1 cellular context compared by ENCODE assay signal in the genomic region with DNA sequence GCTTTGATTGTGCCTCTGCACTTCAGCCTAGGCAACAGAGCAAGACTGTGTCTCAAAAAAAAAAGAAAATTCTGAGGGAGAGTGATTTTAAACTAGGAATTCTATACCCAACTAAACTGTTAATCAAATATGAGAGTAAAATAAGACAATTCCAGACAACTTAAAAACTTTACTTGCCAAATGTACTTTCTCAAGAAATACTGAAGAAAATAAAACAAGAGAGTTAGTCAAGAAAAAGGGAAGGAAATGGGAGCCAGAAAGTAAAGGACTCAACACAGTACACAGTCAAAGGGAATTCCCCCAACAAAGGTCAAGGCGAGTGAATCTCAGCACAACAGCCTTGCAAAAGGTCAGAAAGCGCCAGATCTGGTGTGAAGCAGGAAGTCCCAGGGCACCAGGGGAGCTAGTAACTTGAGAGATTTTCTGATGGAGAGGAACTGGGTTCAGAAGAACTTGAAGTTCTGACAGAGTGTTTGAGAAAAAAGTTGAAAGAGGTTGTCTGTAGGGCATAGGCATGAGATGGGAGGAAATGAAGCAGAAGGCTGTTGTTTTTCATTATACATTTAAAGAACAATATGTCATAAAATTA.
A peak's percentile ranks its signal among the peaks of the same experiment; 100 is the strongest.
TF ChIP-seq lines count a peak whose summit lies in the region.

No MANE protein-coding gene starts in this region.

TF ChIP-seq in GM12878, 131 proteins besides CTCF, POLR2A, EP300 and RAD21:
- TF ChIP-seq, protein P1, sequence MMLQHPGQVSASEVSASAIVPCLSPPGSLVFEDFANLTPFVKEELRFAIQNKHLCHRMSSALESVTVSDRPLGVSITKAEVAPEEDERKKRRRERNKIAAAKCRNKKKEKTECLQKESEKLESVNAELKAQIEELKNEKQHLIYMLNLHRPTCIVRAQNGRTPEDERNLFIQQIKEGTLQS (IDR thresholded peaks at IDR 0.05; ENCODE audit: borderline replicate concordance, extremely low read depth, low read depth, low read length) = no peak
- TF ChIP-seq NR2F1 (conservative IDR thresholded peaks at IDR 0.05) = peak; percentile 41; the same call in 1 of the 2 replicates
